ENCODE assay signal across 5 cellular contexts in genomic region chr1:245702346-245702745, GRCh38.
"Had no signal": no experiment of that assay in that cellular context is flagged by ENCODE, and none has a peak within 500 bp of the region (broad histone marks: within the 10 kb centered on the region; RNA-seq: fewer than 3 reads in every experiment).

No MANE protein-coding gene starts in this region.

- H3K4me3 ChIP-seq: GM23338, K562 had no signal

- DNase-seq: H9, HCEC 1CT, IMR-90 had no signal

- H2AFZ ChIP-seq: GM23338 had no signal

- H3K4me2 ChIP-seq: GM23338 had no signal

- ATAC-seq: GM23338, K562 had no signal
